In the genomic region with DNA sequence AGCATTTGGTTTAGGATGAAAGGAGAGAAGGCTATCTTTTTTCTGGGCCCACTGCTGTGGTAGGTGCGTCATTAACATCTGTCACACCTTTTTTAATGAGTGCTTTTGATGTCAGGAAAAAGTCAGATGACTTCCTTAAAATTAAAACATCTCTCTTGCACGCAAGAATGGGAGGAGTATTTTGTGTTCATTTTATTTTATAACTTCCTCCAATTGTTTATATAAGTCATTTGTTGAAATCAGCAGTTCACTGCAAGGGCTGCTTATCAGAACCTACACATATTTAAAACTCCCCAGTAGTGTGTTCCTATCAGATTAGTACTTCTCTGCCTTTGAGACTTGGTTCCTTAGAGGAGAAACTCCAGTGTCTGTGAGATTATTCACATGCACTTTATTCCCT, we compare ENCODE assay signal across 20 cellular contexts.
DNase-seq lines count a peak whose midpoint lies in the region; ATAC-seq and TF ChIP-seq lines count a peak whose summit lies in the region.
"Had no signal": no experiment of that assay in that cellular context is flagged by ENCODE, and none has a peak within 500 bp of the region (broad histone marks: within the 10 kb centered on the region; RNA-seq: fewer than 3 reads in every experiment).

No MANE protein-coding gene starts in this region.

- no peak overlapping the region for H3K4me3 Mint-ChIP-seq in central memory CD8-positive, alpha-beta T cell
- H3K4me3 Mint-ChIP-seq: B cell; CD4-positive, alpha-beta memory T cell had no signal

- H2BK15ac ChIP-seq in mesendoderm (replicated peaks; ENCODE audit: low read depth) = no peak overlapping the region

- WGBS in mesendoderm (ENCODE audit: extremely low coverage, insufficient coverage, low lambda C conversion rate) = no CpG with 5 or more reads among the region's 2 CpGs

- no peak overlapping the region for H3K4ac ChIP-seq in mesendoderm (ENCODE audit: low read depth, low read length)

- H3K18ac ChIP-seq in mesendoderm (ENCODE audit: low read length) = no peak overlapping the region

- H4K8ac ChIP-seq in mesendoderm (ENCODE audit: low read depth, low read length) = no peak overlapping the region

- H3K4me3 ChIP-seq in mesendoderm (ENCODE audit: low read length) = no peak overlapping the region
- no peak overlapping the region for H3K4me3 ChIP-seq in tibial artery

- no peak overlapping the region for H3K4me2 ChIP-seq in mesendoderm (ENCODE audit: low read length)

- intact Hi-C loops in tibial artery (cut with DNase I; ENCODE audit: low total_unique reads) = no loop called here

- H3K27me3 ChIP-seq in mesendoderm (ENCODE audit: insufficient read depth, low read length, poor library complexity) = no peaks in the 10 kb centered on the region
- no peaks in the 10 kb centered on the region for H3K27me3 ChIP-seq in tibial artery

- no peak overlapping the region for H3K56ac ChIP-seq in mesendoderm (ENCODE audit: low read length)

- no peak overlapping the region for H2BK5ac ChIP-seq in mesendoderm (ENCODE audit: low read length)

- H2BK120ac ChIP-seq in mesendoderm (ENCODE audit: low read depth, low read length) = no peak overlapping the region

- H3K4me1 Mint-ChIP-seq in central memory CD8-positive, alpha-beta T cell = peaks cover 6% of the 10 kb centered on the region
- H3K4me1 Mint-ChIP-seq: B cell had no signal

- in situ Hi-C loops in KBM-7 (cut with MboI; ENCODE audit: low pct_unique_long_range_greater_than_20kb, low sequenced_read_pairs) = no loop called here

- no peak overlapping the region for H2AK5ac ChIP-seq in mesendoderm (ENCODE audit: low read length)

- H3K27ac Mint-ChIP-seq in central memory CD8-positive, alpha-beta T cell (ENCODE audit: low read depth) = peak overlapping the region; percentile 32
- H3K27ac Mint-ChIP-seq: B cell had no signal

- no peaks in the 10 kb centered on the region for H3K79me1 ChIP-seq in mesendoderm (ENCODE audit: low read length)

- H3K9me3 ChIP-seq in tibial artery = no peaks in the 10 kb centered on the region

- H3K27ac ChIP-seq in mesendoderm (ENCODE audit: low read depth, low read length) (no peak overlapping the region), tibial artery (no peak overlapping the region)

- ATAC-seq in central memory CD8-positive, alpha-beta T cell (replicated peaks; ENCODE audit: extremely low read depth, poor library complexity, severe bottlenecking) = no peak
- ATAC-seq in GM21825 (IDR thresholded peaks at IDR 0.05; ENCODE audit: unreplicated experiment) = no peak
- ATAC-seq: HCT116, Panc1, SK-N-SH treated with all-trans-retinoic acid at 6 μM for 48 hours had no signal

- DNase-seq in KBM-7 (peak; percentile 40), SW480 (ENCODE audit: low spot score) (peak; percentile 72), mesendoderm (peak; percentile 34), tibial artery (no peak), NCI-H345 (lab: John Stamatoyannopoulos, UW) (no peak), COLO829 (ENCODE audit: low spot score) (no peak)
- DNase-seq in central memory CD8-positive, alpha-beta T cell (ENCODE audit: low spot score in 2 of 2) = no peak
- DNase-seq: ACHN, GF-D8, MV-4-11, NCI-H1417 treated with DMSO at 0.1 percent for 48 hours, NCI-H2029, NCI-H526, SHP77 had no signal

- no peak overlapping the region for H3K9ac ChIP-seq in mesendoderm (ENCODE audit: low read length)

- H3K79me2 ChIP-seq in mesendoderm (ENCODE audit: control insufficient read depth, insufficient read depth, low read length) = no peaks in the 10 kb centered on the region

- no peaks in the 10 kb centered on the region for H3K36me3 ChIP-seq in mesendoderm (ENCODE audit: control insufficient read depth, insufficient read depth, low read length)
- peaks cover 0 to 3% (median 0%) of the 10 kb centered on the region in 3 donors for H3K36me3 ChIP-seq in tibial artery

- H3K9me3 Mint-ChIP-seq in central memory CD8-positive, alpha-beta T cell = no peaks in the 10 kb centered on the region

- TF ChIP-seq CTCF in tibial artery (IDR thresholded peaks at IDR 0.05) = no peak

- peaks cover 1% of the 10 kb centered on the region for H3K36me3 Mint-ChIP-seq in central memory CD8-positive, alpha-beta T cell (ENCODE audit: insufficient read depth)

- no peak overlapping the region for H3K23ac ChIP-seq in mesendoderm (ENCODE audit: low read length)

- no peaks in the 10 kb centered on the region for H3K4me1 ChIP-seq in mesendoderm (ENCODE audit: control insufficient read depth, low read depth, low read length)
- H3K4me1 ChIP-seq in tibial artery = no peaks in the 10 kb centered on the region

- H4K5ac ChIP-seq in mesendoderm (ENCODE audit: low read length) = no peak overlapping the region

- H3K27me3 Mint-ChIP-seq in central memory CD8-positive, alpha-beta T cell = no peaks in the 10 kb centered on the region
- H3K27me3 Mint-ChIP-seq: CD4-positive, alpha-beta memory T cell had no signal

Comparison
In these comparisons a context has a peak if more than half of its experiments do, and no peak if none do; other contexts are left out.
1. DNase-seq: peak in KBM-7 (single experiment), SW480 (single experiment) and mesendoderm (single experiment); none in central memory CD8-positive, alpha-beta T cell (0 of 2), tibial artery (0 of 2), NCI-H345 (single experiment) and COLO829 (single experiment).